2 cellular contexts compared by ENCODE assay signal in the genomic region with DNA sequence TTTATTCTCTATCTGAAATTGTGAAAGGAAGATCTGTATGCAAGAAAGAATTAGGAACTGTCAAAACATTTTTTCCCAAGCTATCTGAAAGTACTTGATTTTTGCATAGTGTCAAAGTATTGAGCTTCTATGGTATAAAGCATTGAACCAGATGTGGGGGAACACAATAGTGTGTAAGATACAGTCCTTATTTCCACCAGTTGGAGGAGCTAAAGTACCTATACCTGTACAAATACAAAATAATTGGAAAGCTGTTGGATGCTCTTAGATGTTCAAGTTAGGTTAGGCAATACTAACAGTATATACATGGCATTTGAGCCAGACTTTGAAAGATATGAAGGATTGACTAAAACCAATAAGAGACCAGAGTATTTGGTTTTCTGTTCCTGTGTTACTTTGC.
TF ChIP-seq lines count a peak whose summit lies in the region.

No MANE protein-coding gene starts in this region.

TF ChIP-seq in SK-N-SH treated with all-trans-retinoic acid at 6 μM for 48 hours, 23 proteins besides CTCF, POLR2A, EP300 and RAD21 (continued from another document):
- TF ChIP-seq, protein P1, sequence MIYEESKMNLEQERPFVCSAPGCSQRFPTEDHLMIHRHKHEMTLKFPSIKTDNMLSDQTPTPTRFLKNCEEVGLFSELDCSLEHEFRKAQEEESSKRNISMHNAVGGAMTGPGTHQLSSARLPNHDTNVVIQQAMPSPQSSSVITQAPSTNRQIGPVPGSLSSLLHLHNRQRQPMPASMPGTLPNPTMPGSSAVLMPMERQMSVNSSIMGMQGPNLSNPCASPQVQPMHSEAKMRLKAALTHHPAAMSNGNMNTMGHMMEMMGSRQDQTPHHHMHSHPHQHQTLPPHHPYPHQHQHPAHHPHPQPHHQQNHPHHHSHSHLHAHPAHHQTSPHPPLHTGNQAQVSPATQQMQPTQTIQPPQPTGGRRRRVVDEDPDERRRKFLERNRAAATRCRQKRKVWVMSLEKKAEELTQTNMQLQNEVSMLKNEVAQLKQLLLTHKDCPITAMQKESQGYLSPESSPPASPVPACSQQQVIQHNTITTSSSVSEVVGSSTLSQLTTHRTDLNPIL (CRISPR knock-in tag; IDR thresholded peaks at IDR 0.05; ENCODE audit: low read depth) = no peak
- TF ChIP-seq ARNTL (CRISPR knock-in tag; IDR thresholded peaks at IDR 0.05; ENCODE audit: borderline replicate concordance, low read depth) (no peak), TCF4 (CRISPR knock-in tag; IDR thresholded peaks at IDR 0.05; ENCODE audit: borderline replicate concordance) (no peak), GLIS3 (CRISPR knock-in tag; IDR thresholded peaks at IDR 0.05) (no peak), RARB (CRISPR knock-in tag; IDR thresholded peaks at IDR 0.05) (no peak), ZFP3 (CRISPR knock-in tag; IDR thresholded peaks at IDR 0.05) (no peak), TOX (CRISPR knock-in tag; IDR thresholded peaks at IDR 0.05; ENCODE audit: borderline replicate concordance) (no peak)
- TF ChIP-seq, protein P2, sequence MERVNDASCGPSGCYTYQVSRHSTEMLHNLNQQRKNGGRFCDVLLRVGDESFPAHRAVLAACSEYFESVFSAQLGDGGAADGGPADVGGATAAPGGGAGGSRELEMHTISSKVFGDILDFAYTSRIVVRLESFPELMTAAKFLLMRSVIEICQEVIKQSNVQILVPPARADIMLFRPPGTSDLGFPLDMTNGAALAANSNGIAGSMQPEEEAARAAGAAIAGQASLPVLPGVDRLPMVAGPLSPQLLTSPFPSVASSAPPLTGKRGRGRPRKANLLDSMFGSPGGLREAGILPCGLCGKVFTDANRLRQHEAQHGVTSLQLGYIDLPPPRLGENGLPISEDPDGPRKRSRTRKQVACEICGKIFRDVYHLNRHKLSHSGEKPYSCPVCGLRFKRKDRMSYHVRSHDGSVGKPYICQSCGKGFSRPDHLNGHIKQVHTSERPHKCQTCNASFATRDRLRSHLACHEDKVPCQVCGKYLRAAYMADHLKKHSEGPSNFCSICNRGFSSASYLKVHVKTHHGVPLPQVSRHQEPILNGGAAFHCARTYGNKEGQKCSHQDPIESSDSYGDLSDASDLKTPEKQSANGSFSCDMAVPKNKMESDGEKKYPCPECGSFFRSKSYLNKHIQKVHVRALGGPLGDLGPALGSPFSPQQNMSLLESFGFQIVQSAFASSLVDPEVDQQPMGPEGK (CRISPR knock-in tag; IDR thresholded peaks at IDR 0.05; ENCODE audit: borderline replicate concordance) = no peak
- TF ChIP-seq, protein P3, sequence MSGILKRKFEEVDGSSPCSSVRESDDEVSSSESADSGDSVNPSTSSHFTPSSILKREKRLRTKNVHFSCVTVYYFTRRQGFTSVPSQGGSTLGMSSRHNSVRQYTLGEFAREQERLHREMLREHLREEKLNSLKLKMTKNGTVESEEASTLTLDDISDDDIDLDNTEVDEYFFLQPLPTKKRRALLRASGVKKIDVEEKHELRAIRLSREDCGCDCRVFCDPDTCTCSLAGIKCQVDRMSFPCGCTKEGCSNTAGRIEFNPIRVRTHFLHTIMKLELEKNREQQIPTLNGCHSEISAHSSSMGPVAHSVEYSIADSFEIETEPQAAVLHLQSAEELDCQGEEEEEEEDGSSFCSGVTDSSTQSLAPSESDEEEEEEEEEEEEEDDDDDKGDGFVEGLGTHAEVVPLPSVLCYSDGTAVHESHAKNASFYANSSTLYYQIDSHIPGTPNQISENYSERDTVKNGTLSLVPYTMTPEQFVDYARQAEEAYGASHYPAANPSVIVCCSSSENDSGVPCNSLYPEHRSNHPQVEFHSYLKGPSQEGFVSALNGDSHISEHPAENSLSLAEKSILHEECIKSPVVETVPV (CRISPR knock-in tag; IDR thresholded peaks at IDR 0.05) = no peak

TF ChIP-seq in liver, 16 proteins besides CTCF, POLR2A, EP300 and RAD21 (continued from another document):
- TF ChIP-seq, protein P4, sequence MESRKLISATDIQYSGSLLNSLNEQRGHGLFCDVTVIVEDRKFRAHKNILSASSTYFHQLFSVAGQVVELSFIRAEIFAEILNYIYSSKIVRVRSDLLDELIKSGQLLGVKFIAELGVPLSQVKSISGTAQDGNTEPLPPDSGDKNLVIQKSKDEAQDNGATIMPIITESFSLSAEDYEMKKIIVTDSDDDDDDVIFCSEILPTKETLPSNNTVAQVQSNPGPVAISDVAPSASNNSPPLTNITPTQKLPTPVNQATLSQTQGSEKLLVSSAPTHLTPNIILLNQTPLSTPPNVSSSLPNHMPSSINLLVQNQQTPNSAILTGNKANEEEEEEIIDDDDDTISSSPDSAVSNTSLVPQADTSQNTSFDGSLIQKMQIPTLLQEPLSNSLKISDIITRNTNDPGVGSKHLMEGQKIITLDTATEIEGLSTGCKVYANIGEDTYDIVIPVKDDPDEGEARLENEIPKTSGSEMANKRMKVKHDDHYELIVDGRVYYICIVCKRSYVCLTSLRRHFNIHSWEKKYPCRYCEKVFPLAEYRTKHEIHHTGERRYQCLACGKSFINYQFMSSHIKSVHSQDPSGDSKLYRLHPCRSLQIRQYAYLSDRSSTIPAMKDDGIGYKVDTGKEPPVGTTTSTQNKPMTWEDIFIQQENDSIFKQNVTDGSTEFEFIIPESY (IDR thresholded peaks at IDR 0.05) = no peak
